ENCODE assay signal across 1 cellular context in the genomic region with DNA sequence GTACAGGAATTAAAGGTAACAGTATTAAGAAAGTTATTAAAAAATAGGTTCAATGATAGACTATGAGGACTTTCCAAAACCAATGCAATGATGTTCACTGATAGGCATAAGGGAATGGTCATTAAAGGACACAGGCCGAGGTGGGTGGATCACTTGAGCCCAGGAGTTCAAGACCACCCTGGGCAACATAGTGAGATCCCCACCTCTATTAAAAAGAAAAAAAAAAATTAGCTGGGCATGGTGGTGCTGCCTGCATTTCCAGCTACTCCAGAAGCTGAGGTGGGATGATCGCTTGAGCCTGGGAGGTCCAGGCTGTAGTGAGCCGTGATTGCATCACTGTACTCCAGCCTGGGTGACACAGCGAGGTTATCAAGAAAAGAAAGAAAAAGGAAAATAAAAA.
TF ChIP-seq lines count a peak whose summit lies in the region.

No MANE protein-coding gene starts in this region.

TF ChIP-seq in HEK293, 187 proteins besides CTCF, POLR2A, EP300 and RAD21:
- TF ChIP-seq ZNF121 (tag by site-specific recombination; IDR thresholded peaks at IDR 0.05), result peak; percentile 82
- TF ChIP-seq ZNF549 (tag by site-specific recombination; IDR thresholded peaks at IDR 0.05), result no peak
- 0 out of 2 replicates have a peak, but pooled peaks have one; percentile 13 for TF ChIP-seq GLIS1 (tag by site-specific recombination; IDR thresholded peaks at IDR 0.05)
- TF ChIP-seq ZNF394 (tag by site-specific recombination; IDR thresholded peaks at IDR 0.05; ENCODE audit: borderline replicate concordance), result peak; percentile 79; the same call in 1 of the 2 replicates
- no peak for TF ChIP-seq GLIS2 (tag by site-specific recombination; IDR thresholded peaks at IDR 0.05)
